Comparison of ENCODE assay signal across 16 cellular contexts in genomic region chr10:26721561-26721960, GRCh38. TPM values are rescaled to one million over a fixed set of nuclear protein-coding genes. Genes with fewer than 3 reads are reported as not detected.
DNase-seq lines count a peak whose midpoint lies in the region; ATAC-seq and TF ChIP-seq lines count a peak whose summit lies in the region.
"Had no signal": no experiment of that assay in that cellular context is flagged by ENCODE, and none has a peak within 500 bp of the region (broad histone marks: within the 10 kb centered on the region; RNA-seq: fewer than 3 reads in every experiment).

No MANE protein-coding gene starts in this region.

- POLR2A ChIA-PET in CD8-positive, alpha-beta T cell (lab: Charles Lee) = no interaction called here

- H3K27ac Mint-ChIP-seq in CD8-positive, alpha-beta T cell = peak overlapping the region; percentile 91
- H3K27ac Mint-ChIP-seq in activated T-helper 1 cell treated with anti-CD3 and anti-CD28 coated beads, Interleukin-12 subunit alpha, Interleukin-12 subunit beta, Interleukin-2, Interleukin-4 antibody, amounts not matched to agents 30 ng/mL and 10 ng/mL and 1 ng/mL, durations not matched to agents 14 hours and 24 hours and 36 hours = peak overlapping the region; percentile 85
- peak overlapping the region; percentile 93 to 94 for H3K27ac Mint-ChIP-seq in natural killer cell
- H3K27ac Mint-ChIP-seq: B cell had no signal

- no peak overlapping the region for H3K4me3 ChIP-seq in CD8-positive, alpha-beta T cell (ENCODE audit: low read depth, low read length)
- no peak overlapping the region for H3K4me3 ChIP-seq in colonic mucosa
- H3K4me3 ChIP-seq: adrenal gland had no signal

- peak overlapping the region; percentile 24 for H3K27ac ChIP-seq in CD8-positive, alpha-beta T cell (ENCODE audit: low read depth, low read length)
- H3K27ac ChIP-seq in colonic mucosa = no peak overlapping the region
- H3K27ac ChIP-seq: adrenal gland, foreskin keratinocyte, KMS-11, WERI-Rb-1 had no signal

- peaks cover 5% of the 10 kb centered on the region for H3K4me1 ChIP-seq in CD8-positive, alpha-beta T cell (ENCODE audit: insufficient read depth, low read length)
- no peaks in the 10 kb centered on the region for H3K4me1 ChIP-seq in colonic mucosa
- H3K4me1 ChIP-seq: adrenal gland, foreskin keratinocyte had no signal

- TF ChIP-seq CTCF in CD8-positive, alpha-beta T cell (IDR thresholded peaks at IDR 0.05) = no peak
- TF ChIP-seq CTCF in natural killer cell (IDR thresholded peaks at IDR 0.05) (no peak), colonic mucosa (IDR thresholded peaks at IDR 0.05) (no peak)

- intact Hi-C loops in CD8-positive, alpha-beta T cell (cut with DNase I, micrococcal nuclease) = no loop called here
- intact Hi-C loops in activated T-helper 1 cell treated with anti-CD3 and anti-CD28 coated beads, Interleukin-12 subunit alpha, Interleukin-12 subunit beta, Interleukin-2, Interleukin-4 antibody, amounts not matched to agents 30 ng/mL and 10 ng/mL and 1 ng/mL, durations not matched to agents 14 hours and 24 hours and 36 hours (cut with micrococcal nuclease) = loop anchor here (2.0 kb wide), 1 partner anchor 15 kb away; no protein-coding TSS in a partner anchor
- intact Hi-C loops in natural killer cell (cut with micrococcal nuclease) (loop anchor here (5.0 kb wide), 1 partner anchor 136 kb away; no protein-coding TSS in a partner anchor), colonic mucosa (cut with DNase I) (no loop called here)

- peaks cover 14% of the 10 kb centered on the region for H3K4me1 Mint-ChIP-seq in CD8-positive, alpha-beta T cell (ENCODE audit: low read depth)
- peaks cover 25% of the 10 kb centered on the region for H3K4me1 Mint-ChIP-seq in activated T-helper 1 cell treated with anti-CD3 and anti-CD28 coated beads, Interleukin-12 subunit alpha, Interleukin-12 subunit beta, Interleukin-2, Interleukin-4 antibody, amounts not matched to agents 30 ng/mL and 10 ng/mL and 1 ng/mL, durations not matched to agents 14 hours and 24 hours and 36 hours (ENCODE audit: low read depth)
- peaks cover 14% of the 10 kb centered on the region in 2 donors for H3K4me1 Mint-ChIP-seq in natural killer cell

- no peaks in the 10 kb centered on the region for H3K27me3 Mint-ChIP-seq in CD8-positive, alpha-beta T cell (ENCODE audit: low read depth)
- H3K27me3 Mint-ChIP-seq in activated T-helper 1 cell treated with anti-CD3 and anti-CD28 coated beads, Interleukin-12 subunit alpha, Interleukin-12 subunit beta, Interleukin-2, Interleukin-4 antibody, amounts not matched to agents 30 ng/mL and 10 ng/mL and 1 ng/mL, durations not matched to agents 14 hours and 24 hours and 36 hours (ENCODE audit: insufficient read depth) = no peaks in the 10 kb centered on the region
- no peaks in the 10 kb centered on the region for H3K27me3 Mint-ChIP-seq in natural killer cell (ENCODE audit: low read depth in 2 of 2)
- H3K27me3 Mint-ChIP-seq: B cell, naive B cell had no signal

- H3K4me3 Mint-ChIP-seq in CD8-positive, alpha-beta T cell = peak overlapping the region; percentile 20
- peak overlapping the region; percentile 34 for H3K4me3 Mint-ChIP-seq in activated T-helper 1 cell treated with anti-CD3 and anti-CD28 coated beads, Interleukin-12 subunit alpha, Interleukin-12 subunit beta, Interleukin-2, Interleukin-4 antibody, amounts not matched to agents 30 ng/mL and 10 ng/mL and 1 ng/mL, durations not matched to agents 14 hours and 24 hours and 36 hours
- peak overlapping the region; percentile 83 for H3K4me3 Mint-ChIP-seq in natural killer cell
- H3K4me3 Mint-ChIP-seq: B cell, naive B cell had no signal

- CTCF ChIA-PET in CD8-positive, alpha-beta T cell (lab: Charles Lee) = no interaction called here

- H3K9me3 ChIP-seq in CD8-positive, alpha-beta T cell (ENCODE audit: low read length) = no peaks in the 10 kb centered on the region
- H3K9me3 ChIP-seq in colonic mucosa = no peaks in the 10 kb centered on the region
- H3K9me3 ChIP-seq: adrenal gland had no signal

- H3K36me3 Mint-ChIP-seq in CD8-positive, alpha-beta T cell = peaks cover 55% of the 10 kb centered on the region
- peaks cover 46% of the 10 kb centered on the region for H3K36me3 Mint-ChIP-seq in activated T-helper 1 cell treated with anti-CD3 and anti-CD28 coated beads, Interleukin-12 subunit alpha, Interleukin-12 subunit beta, Interleukin-2, Interleukin-4 antibody, amounts not matched to agents 30 ng/mL and 10 ng/mL and 1 ng/mL, durations not matched to agents 14 hours and 24 hours and 36 hours (ENCODE audit: low read depth)
- peaks cover 8% of the 10 kb centered on the region for H3K36me3 Mint-ChIP-seq in natural killer cell

- peak; percentile 4 to 65 (median 32) for DNase-seq in CD8-positive, alpha-beta T cell
- DNase-seq in T-helper 9 cell = peak; percentile 13
- peak; percentile 56 for DNase-seq in activated T-helper 1 cell treated with anti-CD3 and anti-CD28 coated beads, Interleukin-12 subunit alpha, Interleukin-12 subunit beta, Interleukin-2, Interleukin-4 antibody, amounts not matched to agents 30 ng/mL and 10 ng/mL and 1 ng/mL, durations not matched to agents 14 hours and 24 hours and 36 hours (ENCODE audit: low spot score)
- peak; percentile 49 for DNase-seq in natural killer cell
- DNase-seq in SHP77 (lab: John Stamatoyannopoulos, UW) = no peak
- no peak for DNase-seq in colonic mucosa
- no peak for DNase-seq in SKM-1 (lab: John Stamatoyannopoulos, UW; ENCODE audit: unreplicated experiment)
- DNase-seq in NCI-H1417 treated with DMSO at 0.1 percent for 48 hours (lab: John Stamatoyannopoulos, UW) = no peak
- DNase-seq: caudate nucleus, foreskin keratinocyte, naive B cell, NCI-H226, WERI-Rb-1 had no signal

- H3K27me3 ChIP-seq in CD8-positive, alpha-beta T cell (ENCODE audit: insufficient read depth, low read length) = no peaks in the 10 kb centered on the region
- H3K27me3 ChIP-seq in colonic mucosa = no peaks in the 10 kb centered on the region
- H3K27me3 ChIP-seq: adrenal gland, foreskin keratinocyte had no signal

- no peaks in the 10 kb centered on the region for H3K36me3 ChIP-seq in CD8-positive, alpha-beta T cell (ENCODE audit: insufficient read depth, low read length)
- no peaks in the 10 kb centered on the region for H3K36me3 ChIP-seq in colonic mucosa
- H3K36me3 ChIP-seq: WERI-Rb-1 had no signal

- H3K9ac ChIP-seq in colonic mucosa (ENCODE audit: low read depth in 2 of 2, low read length in 2 of 2) = no peak overlapping the region
- H3K9ac ChIP-seq: KMS-11 had no signal

- ATAC-seq in CD8-positive, alpha-beta T cell = peak; percentile 94
- peak; percentile 92 to 94 (median 93) for ATAC-seq in natural killer cell
- ATAC-seq: foreskin keratinocyte had no signal

- no peaks in the 10 kb centered on the region for H3K9me3 Mint-ChIP-seq in CD8-positive, alpha-beta T cell
- H3K9me3 Mint-ChIP-seq in activated T-helper 1 cell treated with anti-CD3 and anti-CD28 coated beads, Interleukin-12 subunit alpha, Interleukin-12 subunit beta, Interleukin-2, Interleukin-4 antibody, amounts not matched to agents 30 ng/mL and 10 ng/mL and 1 ng/mL, durations not matched to agents 14 hours and 24 hours and 36 hours = no peaks in the 10 kb centered on the region
- no peaks in the 10 kb centered on the region for H3K9me3 Mint-ChIP-seq in natural killer cell
- H3K9me3 Mint-ChIP-seq: naive B cell had no signal

RNA-seq across cellular contexts. Expression of gene PDSS1, which starts 24.1 kb away (rescaled TPM):
- total RNA-seq in CD8-positive, alpha-beta T cell = 1 to 10 TPM; 3.4 to 3.7 TPM
- 39.3 and 43.1 TPM in 2 replicates for total RNA-seq in activated T-helper 1 cell treated with anti-CD3 and anti-CD28 coated beads, Interleukin-12 subunit alpha, Interleukin-12 subunit beta, Interleukin-2, Interleukin-4 antibody, amounts not matched to agents 30 ng/mL and 10 ng/mL and 1 ng/mL, durations not matched to agents 14 hours and 24 hours and 36 hours
- 1 to 10 TPM; 3.5 to 4.4 (median 3.7) TPM for total RNA-seq in natural killer cell
- total RNA-seq in colonic mucosa = 10 to 100 TPM; 20.6 to 35.5 TPM

Comparison
In these comparisons a context has a peak if more than half of its experiments do, and no peak if none do; other contexts are left out.
1. DNase-seq: peak in CD8-positive, alpha-beta T cell (7 of 7), T-helper 9 cell (single experiment), activated T-helper 1 cell treated with anti-CD3 and anti-CD28 coated beads, Interleukin-12 subunit alpha, Interleukin-12 subunit beta, Interleukin-2, Interleukin-4 antibody, amounts not matched to agents 30 ng/mL and 10 ng/mL and 1 ng/mL, durations not matched to agents 14 hours and 24 hours and 36 hours (single experiment) and natural killer cell (single experiment); none in SHP77 (0 of 2), colonic mucosa (single experiment), SKM-1 (single experiment) and NCI-H1417 treated with DMSO at 0.1 percent for 48 hours (single experiment).
2. H3K4me3 Mint-ChIP-seq: peak in every context shown above with its lines; median percentile 83 in natural killer cell; 34 in activated T-helper 1 cell treated with anti-CD3 and anti-CD28 coated beads, Interleukin-12 subunit alpha, Interleukin-12 subunit beta, Interleukin-2, Interleukin-4 antibody, amounts not matched to agents 30 ng/mL and 10 ng/mL and 1 ng/mL, durations not matched to agents 14 hours and 24 hours and 36 hours; 20 in CD8-positive, alpha-beta T cell.
3. intact Hi-C loops: an anchor here in activated T-helper 1 cell treated with anti-CD3 and anti-CD28 coated beads, Interleukin-12 subunit alpha, Interleukin-12 subunit beta, Interleukin-2, Interleukin-4 antibody, amounts not matched to agents 30 ng/mL and 10 ng/mL and 1 ng/mL, durations not matched to agents 14 hours and 24 hours and 36 hours (2.0 kb wide) and natural killer cell (5.0 kb wide); none called in CD8-positive, alpha-beta T cell and colonic mucosa.
4. Peak in every context shown above with its lines, with median percentiles within 50 percentile points of each other: H3K27ac Mint-ChIP-seq.